7 cellular contexts compared by ENCODE assay signal in genomic region chr10:80498833-80499671, GRCh38. TPM values are rescaled to one million over a fixed set of nuclear protein-coding genes. Genes with fewer than 3 reads are reported as not detected.
DNase-seq lines count a peak whose midpoint lies in the region; ATAC-seq and TF ChIP-seq lines count a peak whose summit lies in the region.

No MANE protein-coding gene starts in this region.

- ATAC-seq in SK-N-SH treated with all-trans-retinoic acid at 6 μM for 48 hours (peak; percentile 98), left ventricle myocardium superior (peak; percentile 89)

- DNase-seq in HCEC 1CT (peak; percentile 99), amniotic stem cell (lab: John Stamatoyannopoulos, UW) (peak; percentile 86), left ventricle myocardium superior (peak; percentile 92), putamen (ENCODE audit: low spot score) (peak; percentile 66), NCI-H2171 (lab: John Stamatoyannopoulos, UW) (no peak), ecto neural progenitor cell (ENCODE audit: low spot score) (no peak)

- intact Hi-C loops in left ventricle myocardium superior (cut with micrococcal nuclease): no loop called here

TF ChIP-seq in SK-N-SH treated with all-trans-retinoic acid at 6 μM for 48 hours, 23 proteins besides CTCF, POLR2A, EP300 and RAD21:
- TF ChIP-seq ZNF565 (CRISPR knock-in tag; conservative IDR thresholded peaks at IDR 0.05; ENCODE audit: low read depth) (no peak), PPARA (CRISPR knock-in tag; IDR thresholded peaks at IDR 0.05; ENCODE audit: borderline replicate concordance) (no peak), ISL1 (CRISPR knock-in tag; IDR thresholded peaks at IDR 0.05) (peak; percentile 57)
- TF ChIP-seq, protein P1, sequence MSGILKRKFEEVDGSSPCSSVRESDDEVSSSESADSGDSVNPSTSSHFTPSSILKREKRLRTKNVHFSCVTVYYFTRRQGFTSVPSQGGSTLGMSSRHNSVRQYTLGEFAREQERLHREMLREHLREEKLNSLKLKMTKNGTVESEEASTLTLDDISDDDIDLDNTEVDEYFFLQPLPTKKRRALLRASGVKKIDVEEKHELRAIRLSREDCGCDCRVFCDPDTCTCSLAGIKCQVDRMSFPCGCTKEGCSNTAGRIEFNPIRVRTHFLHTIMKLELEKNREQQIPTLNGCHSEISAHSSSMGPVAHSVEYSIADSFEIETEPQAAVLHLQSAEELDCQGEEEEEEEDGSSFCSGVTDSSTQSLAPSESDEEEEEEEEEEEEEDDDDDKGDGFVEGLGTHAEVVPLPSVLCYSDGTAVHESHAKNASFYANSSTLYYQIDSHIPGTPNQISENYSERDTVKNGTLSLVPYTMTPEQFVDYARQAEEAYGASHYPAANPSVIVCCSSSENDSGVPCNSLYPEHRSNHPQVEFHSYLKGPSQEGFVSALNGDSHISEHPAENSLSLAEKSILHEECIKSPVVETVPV (CRISPR knock-in tag; IDR thresholded peaks at IDR 0.05): no peak
- TF ChIP-seq, protein P2, sequence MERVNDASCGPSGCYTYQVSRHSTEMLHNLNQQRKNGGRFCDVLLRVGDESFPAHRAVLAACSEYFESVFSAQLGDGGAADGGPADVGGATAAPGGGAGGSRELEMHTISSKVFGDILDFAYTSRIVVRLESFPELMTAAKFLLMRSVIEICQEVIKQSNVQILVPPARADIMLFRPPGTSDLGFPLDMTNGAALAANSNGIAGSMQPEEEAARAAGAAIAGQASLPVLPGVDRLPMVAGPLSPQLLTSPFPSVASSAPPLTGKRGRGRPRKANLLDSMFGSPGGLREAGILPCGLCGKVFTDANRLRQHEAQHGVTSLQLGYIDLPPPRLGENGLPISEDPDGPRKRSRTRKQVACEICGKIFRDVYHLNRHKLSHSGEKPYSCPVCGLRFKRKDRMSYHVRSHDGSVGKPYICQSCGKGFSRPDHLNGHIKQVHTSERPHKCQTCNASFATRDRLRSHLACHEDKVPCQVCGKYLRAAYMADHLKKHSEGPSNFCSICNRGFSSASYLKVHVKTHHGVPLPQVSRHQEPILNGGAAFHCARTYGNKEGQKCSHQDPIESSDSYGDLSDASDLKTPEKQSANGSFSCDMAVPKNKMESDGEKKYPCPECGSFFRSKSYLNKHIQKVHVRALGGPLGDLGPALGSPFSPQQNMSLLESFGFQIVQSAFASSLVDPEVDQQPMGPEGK (CRISPR knock-in tag; IDR thresholded peaks at IDR 0.05; ENCODE audit: borderline replicate concordance): no peak

RNA-seq across cellular contexts. Expression of gene SH2D4B, which starts 38.6 kb away (rescaled TPM):
- not detected for total RNA-seq in left ventricle myocardium superior

RNA-seq across cellular contexts. Expression of gene TSPAN14, which starts 44.9 kb away (rescaled TPM):
- 41.2 TPM for total RNA-seq in left ventricle myocardium superior

Comparison
In these comparisons a context has a peak if more than half of its experiments do, and no peak if none do; other contexts are left out.
1. DNase-seq: peak in HCEC 1CT (single experiment), amniotic stem cell (single experiment), left ventricle myocardium superior (single experiment) and putamen (single experiment); none in NCI-H2171 (single experiment) and ecto neural progenitor cell (single experiment).